ENCODE assay signal across 24 cellular contexts in the genomic region with DNA sequence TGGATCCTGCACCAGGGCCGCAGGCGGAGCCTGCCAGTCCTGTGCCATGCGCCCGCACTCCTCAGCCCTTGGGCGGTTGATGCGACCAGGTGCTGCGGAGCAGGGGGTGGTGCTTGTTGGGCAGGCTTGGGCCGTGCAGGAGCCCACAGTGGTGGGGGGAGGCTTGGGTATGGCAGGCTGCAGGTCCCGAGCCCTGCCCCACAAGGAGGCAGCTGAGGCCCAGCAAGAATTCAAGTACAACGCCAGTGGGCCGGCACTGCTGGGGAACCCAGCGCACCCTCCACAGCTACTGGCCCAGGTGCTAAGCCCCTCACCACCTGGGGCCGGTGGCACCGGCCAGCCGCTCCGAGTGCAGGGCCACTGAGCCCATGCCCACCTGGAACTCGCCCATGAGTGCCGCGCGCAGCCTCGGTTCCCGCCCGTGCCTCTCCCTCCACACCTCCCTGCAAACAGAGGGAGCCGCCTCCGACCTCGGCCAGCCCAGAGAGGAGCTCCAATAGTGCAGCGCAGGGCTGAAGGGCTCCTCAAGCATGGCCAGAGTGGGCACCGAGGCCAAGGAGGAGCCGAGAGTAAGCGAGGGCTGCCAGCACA.
DNase-seq lines count a peak whose midpoint lies in the region; ATAC-seq and TF ChIP-seq lines count a peak whose summit lies in the region.
"Had no signal": no experiment of that assay in that cellular context is flagged by ENCODE, and none has a peak within 500 bp of the region (broad histone marks: within the 10 kb centered on the region; RNA-seq: fewer than 3 reads in every experiment).

No MANE protein-coding gene starts in this region.

- peaks cover 5% of the 10 kb centered on the region for H3K36me3 Mint-ChIP-seq in activated CD4-positive, alpha-beta T cell treated with anti-CD3 and anti-CD28 coated beads, Interleukin-2, amount 10 ng/mL, durations not matched to agents 24 days and 14 days (ENCODE audit: low read depth)
- H3K36me3 Mint-ChIP-seq: CD4-positive, CD25-positive, alpha-beta regulatory T cell; CD8-positive, alpha-beta memory T cell had no signal

- H3K27me3 Mint-ChIP-seq in activated CD4-positive, alpha-beta T cell treated with anti-CD3 and anti-CD28 coated beads, Interleukin-2, amount 10 ng/mL, durations not matched to agents 24 days and 14 days, result peaks cover 17% of the 10 kb centered on the region
- H3K27me3 Mint-ChIP-seq: B cell; CD4-positive, alpha-beta memory T cell; CD4-positive, CD25-positive, alpha-beta regulatory T cell; CD8-positive, alpha-beta memory T cell had no signal

- H3K18ac ChIP-seq in neuronal stem cell (ENCODE audit: low read length), result peak overlapping the region; percentile 60

- intact Hi-C loops in activated CD4-positive, alpha-beta T cell treated with anti-CD3 and anti-CD28 coated beads, Interleukin-2, amount 10 ng/mL, durations not matched to agents 24 days and 14 days (cut with micrococcal nuclease), result no loop called here
- intact Hi-C loops in right cardiac atrium (cut with DNase I), result loop anchor here in 3 of 4 donors (5.0 kb wide), 3 partner anchors 148 to 347 kb away; partner anchors contain the start of gene KLF3 (in 1 of the 3)

- no peak overlapping the region for H3K4me2 ChIP-seq in neuronal stem cell (ENCODE audit: insufficient read depth, low read length, poor library complexity, severe bottlenecking)
- H3K4me2 ChIP-seq: A549; BLaER1 treated with 17β-estradiol and CSF1 and Interleukin-3, amounts not matched to agents 10 nM and 100 nM had no signal

- H3K27me3 ChIP-seq in right cardiac atrium (ENCODE audit: control insufficient read depth, insufficient read depth) (no peaks in the 10 kb centered on the region), right atrium auricular region (no peaks in the 10 kb centered on the region), neuronal stem cell (ENCODE audit: control insufficient read depth in 3 of 3, insufficient read depth in 3 of 3, low read depth in 1 of 3, low read length in 3 of 3) (no peaks in the 10 kb centered on the region)
- H3K27me3 ChIP-seq: BLaER1 treated with 17β-estradiol and CSF1 and Interleukin-3, amounts not matched to agents 10 nM and 100 nM had no signal

- DNase-seq in activated CD4-positive, alpha-beta T cell treated with anti-CD3 and anti-CD28 coated beads, Interleukin-2, amount 10 ng/mL, durations not matched to agents 24 days and 14 days, result peak; percentile 50
- no peak for DNase-seq in activated CD4-positive, alpha-beta T cell treated with anti-CD3 and anti-CD28 coated beads, Interleukin-2, amount 50 U/mL, for 4 hours
- DNase-seq in right cardiac atrium (peak in 2 of 3 donors; percentile 47 to 60), right atrium auricular region (ENCODE audit: low spot score) (no peak), neuronal stem cell (ENCODE audit: low spot score) (no peak)
- DNase-seq: AML-193; CD4-positive, alpha-beta memory T cell; CD4-positive, CD25-positive, alpha-beta regulatory T cell; CD8-positive, alpha-beta memory T cell; COR-L47; DMS 273 treated with DMSO at 0.1 percent for 48 hours; DMS153; DMS53; DMS79; DND-41; EL; GDM1 had no signal

- ATAC-seq in right cardiac atrium (no peak), HG03108 (IDR thresholded peaks at IDR 0.05; ENCODE audit: unreplicated experiment) (no peak)
- ATAC-seq: A549, GM12878 had no signal

- H3K4me1 Mint-ChIP-seq in activated CD4-positive, alpha-beta T cell treated with anti-CD3 and anti-CD28 coated beads, Interleukin-2, amount 10 ng/mL, durations not matched to agents 24 days and 14 days, result peaks cover 22% of the 10 kb centered on the region

- H3K36me3 ChIP-seq in right atrium auricular region (no peaks in the 10 kb centered on the region), neuronal stem cell (replicated peaks in 1 of 2; ENCODE audit: control insufficient read depth in 2 of 2, insufficient read depth in 2 of 2, low read length in 2 of 2) (no peaks in the 10 kb centered on the region)

- no peak overlapping the region for H2AFZ ChIP-seq in neuronal stem cell (ENCODE audit: low read length)

- H3K14ac ChIP-seq in neuronal stem cell (ENCODE audit: low read length), result no peak overlapping the region

- H2BK15ac ChIP-seq in neuronal stem cell (ENCODE audit: low read length), result peak overlapping the region; percentile 44

- H3K79me1 ChIP-seq in neuronal stem cell (ENCODE audit: low read depth, low read length), result no peaks in the 10 kb centered on the region

- TF ChIP-seq CTCF in right atrium auricular region (IDR thresholded peaks at IDR 0.05), result no peak

- H3K27ac ChIP-seq in right cardiac atrium (ENCODE audit: low read length) (no peak overlapping the region), right atrium auricular region (no peak overlapping the region), neuronal stem cell (replicated peaks; ENCODE audit: low read length) (no peak overlapping the region)
- H3K27ac ChIP-seq: 22Rv1; A549; BLaER1 treated with 17β-estradiol and CSF1 and Interleukin-3, amounts not matched to agents 10 nM and 100 nM; C4-2B had no signal

- no peak overlapping the region for H3K4ac ChIP-seq in neuronal stem cell (ENCODE audit: low read length)

- H4K8ac ChIP-seq in neuronal stem cell (ENCODE audit: low read depth, low read length), result no peak overlapping the region

- H3K23ac ChIP-seq in neuronal stem cell (ENCODE audit: low read depth, low read length, poor library complexity), result no peak overlapping the region

- H4K91ac ChIP-seq in neuronal stem cell (ENCODE audit: low read depth, low read length, poor library complexity), result no peak overlapping the region

- peak overlapping the region; percentile 26 for H2BK12ac ChIP-seq in neuronal stem cell (ENCODE audit: low read length)

- no peaks in the 10 kb centered on the region for H3K9me3 ChIP-seq in right cardiac atrium (ENCODE audit: control insufficient read depth, low read length)
- no peaks in the 10 kb centered on the region for H3K9me3 ChIP-seq in right atrium auricular region
- H3K9me3 ChIP-seq in neuronal stem cell (replicated peaks in 1 of 2; ENCODE audit: control insufficient read depth in 2 of 2, insufficient read depth in 1 of 2, low read depth in 1 of 2, low read length in 2 of 2), result no peaks in the 10 kb centered on the region
- H3K9me3 ChIP-seq: A549 had no signal

- no peak overlapping the region for H2BK5ac ChIP-seq in neuronal stem cell (ENCODE audit: low read length)

- H3K4me3 ChIP-seq in right cardiac atrium (ENCODE audit: low read length) (no peak overlapping the region), right atrium auricular region (no peak overlapping the region), neuronal stem cell (ENCODE audit: low read length in 2 of 2) (no peak overlapping the region)
- H3K4me3 ChIP-seq: A549; BLaER1 treated with 17β-estradiol and CSF1 and Interleukin-3, amounts not matched to agents 10 nM and 100 nM; GM12878 had no signal

- no peak overlapping the region for H3K27ac Mint-ChIP-seq in activated CD4-positive, alpha-beta T cell treated with anti-CD3 and anti-CD28 coated beads, Interleukin-2, amount 10 ng/mL, durations not matched to agents 24 days and 14 days
- H3K27ac Mint-ChIP-seq: B cell; CD8-positive, alpha-beta memory T cell had no signal

- H3K9me3 Mint-ChIP-seq in activated CD4-positive, alpha-beta T cell treated with anti-CD3 and anti-CD28 coated beads, Interleukin-2, amount 10 ng/mL, durations not matched to agents 24 days and 14 days, result no peaks in the 10 kb centered on the region
- H3K9me3 Mint-ChIP-seq: CD8-positive, alpha-beta memory T cell had no signal

- no peak overlapping the region for H2BK120ac ChIP-seq in neuronal stem cell (ENCODE audit: low read depth, low read length)

- no peaks in the 10 kb centered on the region for H3K4me1 ChIP-seq in right cardiac atrium (ENCODE audit: control insufficient read depth, insufficient read depth, low read length)
- H3K4me1 ChIP-seq in right atrium auricular region, result peaks cover 0 to 13% of the 10 kb centered on the region in 2 donors
- peaks cover 8 to 13% of the 10 kb centered on the region in 2 donors for H3K4me1 ChIP-seq in neuronal stem cell (ENCODE audit: control insufficient read depth in 2 of 2, insufficient read depth in 1 of 2, low read depth in 1 of 2, low read length in 2 of 2)

- 93% methylated on average over 30 of the region's 30 CpGs for WGBS in right cardiac atrium
- WGBS in neuronal stem cell (ENCODE audit: extremely low coverage in 2 of 2, insufficient read length in 2 of 2, insufficient replicate concordance in 1 of 2), 2 donors, result no CpG with 5 or more reads among the region's 30 CpGs

- no peak overlapping the region for H3K4me3 Mint-ChIP-seq in activated CD4-positive, alpha-beta T cell treated with anti-CD3 and anti-CD28 coated beads, Interleukin-2, amount 10 ng/mL, durations not matched to agents 24 days and 14 days
- H3K4me3 Mint-ChIP-seq: B cell; CD8-positive, alpha-beta memory T cell had no signal

- H3K9ac ChIP-seq in neuronal stem cell (ENCODE audit: low read depth, low read length, poor library complexity), result no peak overlapping the region
- H3K9ac ChIP-seq: BLaER1 treated with 17β-estradiol and CSF1 and Interleukin-3, amounts not matched to agents 10 nM and 100 nM had no signal

- H2AK5ac ChIP-seq in neuronal stem cell (ENCODE audit: low read depth, low read length), result peak overlapping the region; percentile 81

Comparison
In these comparisons a context has a peak if more than half of its experiments do, and no peak if none do; other contexts are left out.
1. DNase-seq: peak in activated CD4-positive, alpha-beta T cell treated with anti-CD3 and anti-CD28 coated beads, Interleukin-2, amount 10 ng/mL, durations not matched to agents 24 days and 14 days (single experiment) and right cardiac atrium (2 of 3); none in activated CD4-positive, alpha-beta T cell treated with anti-CD3 and anti-CD28 coated beads, Interleukin-2, amount 50 U/mL, for 4 hours (0 of 2), right atrium auricular region (single experiment) and neuronal stem cell (single experiment).